ENCODE assay signal across 25 cellular contexts in genomic region chr2:31067259-31067658, GRCh38.
A peak's percentile ranks its signal among the peaks of the same experiment; 100 is the strongest.
DNase-seq lines count a peak whose midpoint lies in the region; ATAC-seq and TF ChIP-seq lines count a peak whose summit lies in the region.
"Had no signal": no experiment of that assay in that cellular context is flagged by ENCODE, and none has a peak within 500 bp of the region (broad histone marks: within the 10 kb centered on the region; RNA-seq: fewer than 3 reads in every experiment).

No MANE protein-coding gene starts in this region.

- H3K36me3 Mint-ChIP-seq in GM23338 (ENCODE audit: low read depth) (no peaks in the 10 kb centered on the region), WTC11 (no peaks in the 10 kb centered on the region)
- H3K36me3 Mint-ChIP-seq: activated naive CD8-positive, alpha-beta T cell treated with anti-CD3 and anti-CD28 coated beads for 36 hours; CD14-positive monocyte had no signal

- H3K27me3 Mint-ChIP-seq in GM23338 (ENCODE audit: insufficient read depth, low read depth, poor library complexity) (peaks cover 1% of the 10 kb centered on the region), WTC11 (ENCODE audit: low read depth) (no peaks in the 10 kb centered on the region)
- H3K27me3 Mint-ChIP-seq: activated naive CD8-positive, alpha-beta T cell treated with anti-CD3 and anti-CD28 coated beads for 36 hours had no signal

- WGBS in testis, 2 donors, result 66 to 71% methylated on average over 2 to 8 of the region's 8 CpGs

- CTCF ChIA-PET in AG04449 (lab: Yijun Ruan, JAX), result interaction anchor here (1.0 kb wide), 1 partner anchor 266 kb away, joined by 3 read pairs; no protein-coding TSS in a partner anchor
- CTCF ChIA-PET in WTC11 (lab: Charles Lee), result interaction anchor here (0.7 to 1.8 kb wide), 7 partner anchors 12 to 356 kb away, joined by 3 to 11 read pairs (median 8); partner anchors contain the start of gene GALNT14

- ATAC-seq in GM23338 (peak; percentile 26; the same call in 1 of the 3 replicates), WTC11 (peak; percentile 53), foreskin keratinocyte (no peak)
- ATAC-seq: esophagus mucosa had no signal

- no peaks in the 10 kb centered on the region for H3K9me2 ChIP-seq in GM23338 (ENCODE audit: insufficient read depth)

- POLR2A ChIA-PET in AG04449 (lab: Yijun Ruan, JAX) (no interaction called here), WTC11 (lab: Charles Lee) (no interaction called here)

- intact Hi-C loops in ascending aorta (cut with DNase I) (no loop called here), testis (cut with DNase I; ENCODE audit: low total_unique reads) (no loop called here)

- H3K9me3 ChIP-seq in ascending aorta (no peaks in the 10 kb centered on the region), testis (no peaks in the 10 kb centered on the region)
- H3K9me3 ChIP-seq: neutrophil, Peyer's patch, tibial nerve had no signal

- no peak overlapping the region for H2AFZ ChIP-seq in GM23338
- H2AFZ ChIP-seq: GM23248 had no signal

- H3K27ac Mint-ChIP-seq in GM23338 (no peak overlapping the region), WTC11 (no peak overlapping the region)
- H3K27ac Mint-ChIP-seq: activated CD4-positive, alpha-beta T cell treated with anti-CD3 and anti-CD28 coated beads, Interleukin-2, amount 10 ng/mL, durations not matched to agents 7 days and 5 days; activated naive CD8-positive, alpha-beta T cell treated with anti-CD3 and anti-CD28 coated beads for 36 hours; CD14-positive monocyte; HFFc6 had no signal

- no peaks in the 10 kb centered on the region for H3K79me2 ChIP-seq in GM23338 (replicated peaks; ENCODE audit: insufficient read depth)

- no peak overlapping the region for H3K27ac ChIP-seq in GM23338 (ENCODE audit: low read depth)
- no peak overlapping the region for H3K27ac ChIP-seq in foreskin keratinocyte
- H3K27ac ChIP-seq in ascending aorta, result no peak overlapping the region
- H3K27ac ChIP-seq in testis, result no peak overlapping the region
- H3K27ac ChIP-seq: GM23248, neutrophil, Peyer's patch, tibial nerve had no signal

- H3K36me3 ChIP-seq in GM23338 (ENCODE audit: insufficient read depth) (no peaks in the 10 kb centered on the region), ascending aorta (no peaks in the 10 kb centered on the region), testis (ENCODE audit: low read depth, missing control alignments) (no peaks in the 10 kb centered on the region)
- H3K36me3 ChIP-seq: neutrophil, Peyer's patch, tibial nerve had no signal

- H3F3A ChIP-seq in GM23338 (replicated peaks; ENCODE audit: low read depth), result no peaks in the 10 kb centered on the region

- no peaks in the 10 kb centered on the region; the same call in 1 of the 2 replicates for H3K4me1 ChIP-seq in GM23338 (ENCODE audit: insufficient read depth)
- peaks cover 8% of the 10 kb centered on the region for H3K4me1 ChIP-seq in foreskin keratinocyte
- H3K4me1 ChIP-seq in ascending aorta, result no peaks in the 10 kb centered on the region
- H3K4me1 ChIP-seq in testis, result no peaks in the 10 kb centered on the region
- H3K4me1 ChIP-seq: Peyer's patch, tibial nerve had no signal

- H3K27me3 ChIP-seq in GM23338 (ENCODE audit: insufficient read depth), result no peaks in the 10 kb centered on the region
- H3K27me3 ChIP-seq in foreskin keratinocyte, result no peaks in the 10 kb centered on the region
- no peaks in the 10 kb centered on the region for H3K27me3 ChIP-seq in ascending aorta
- H3K27me3 ChIP-seq in testis, result no peaks in the 10 kb centered on the region
- H3K27me3 ChIP-seq: neutrophil, Peyer's patch, tibial nerve had no signal

- H3K4me1 Mint-ChIP-seq in GM23338, result peaks cover 9% of the 10 kb centered on the region; the same call in 1 of the 3 replicates
- H3K4me1 Mint-ChIP-seq in WTC11, result peaks cover 14% of the 10 kb centered on the region
- H3K4me1 Mint-ChIP-seq: activated CD4-positive, alpha-beta T cell treated with anti-CD3 and anti-CD28 coated beads, Interleukin-2, amount 10 ng/mL, durations not matched to agents 7 days and 5 days; activated naive CD8-positive, alpha-beta T cell treated with anti-CD3 and anti-CD28 coated beads for 36 hours had no signal

- H3K4me3 ChIP-seq in AG04449 (ENCODE audit: low read depth, low read length) (no peak overlapping the region), GM23338 (no peak overlapping the region), ascending aorta (no peak overlapping the region), testis (no peak overlapping the region)
- H3K4me3 ChIP-seq: GM23248, Peyer's patch, tibial nerve had no signal

- H3K4me3 Mint-ChIP-seq in GM23338 (no peak overlapping the region), WTC11 (no peak overlapping the region)
- H3K4me3 Mint-ChIP-seq: activated CD4-positive, alpha-beta T cell treated with anti-CD3 and anti-CD28 coated beads, Interleukin-2, amount 10 ng/mL, durations not matched to agents 7 days and 5 days; activated naive CD8-positive, alpha-beta T cell treated with anti-CD3 and anti-CD28 coated beads for 36 hours; CD14-positive monocyte; HFFc6 had no signal

- TF ChIP-seq CTCF in AG04449 (IDR thresholded peaks at IDR 0.05; ENCODE audit: insufficient read depth, low read length, missing control alignments), result peak; percentile 3
- TF ChIP-seq CTCF in GM23338 (conservative IDR thresholded peaks at IDR 0.05; ENCODE audit: low read depth in 2 of 2), result peak in 1 of 2 experiments; percentile 43; a peak in 2 of 4 replicates
- no peak for TF ChIP-seq CTCF in WTC11 (IDR thresholded peaks at IDR 0.05)
- peak; percentile 43 for TF ChIP-seq CTCF in foreskin keratinocyte (conservative IDR thresholded peaks at IDR 0.05)
- TF ChIP-seq CTCF in ascending aorta (IDR thresholded peaks at IDR 0.05), result no peak
- TF ChIP-seq CTCF in testis (IDR thresholded peaks at IDR 0.05), result no peak

- no peak for TF ChIP-seq POLR2A in testis (IDR thresholded peaks at IDR 0.05)

- peaks cover 5% of the 10 kb centered on the region; the same call in 1 of the 3 replicates for H3K9me3 Mint-ChIP-seq in GM23338
- peaks cover 8% of the 10 kb centered on the region for H3K9me3 Mint-ChIP-seq in WTC11
- H3K9me3 Mint-ChIP-seq: activated CD4-positive, alpha-beta T cell treated with anti-CD3 and anti-CD28 coated beads, Interleukin-2, amount 10 ng/mL, durations not matched to agents 7 days and 5 days; activated naive CD8-positive, alpha-beta T cell treated with anti-CD3 and anti-CD28 coated beads for 36 hours had no signal

- no peak overlapping the region for H3K4me2 ChIP-seq in GM23338

- H4K20me1 ChIP-seq in GM23338 (replicated peaks; ENCODE audit: insufficient read depth), result no peaks in the 10 kb centered on the region; the same call in 1 of the 2 replicates

- DNase-seq in AG04449 (ENCODE audit: low read depth, low spot score), result no peak
- no peak for DNase-seq in GM23338 (ENCODE audit: low spot score)
- peak; percentile 19 for DNase-seq in WTC11 (ENCODE audit: low spot score)
- no peak for DNase-seq in foreskin keratinocyte
- DNase-seq in LoVo (ENCODE audit: low spot score), result no peak
- no peak for DNase-seq in ascending aorta (ENCODE audit: low spot score in 2 of 2)
- no peak for DNase-seq in testis
- DNase-seq in DMS53 treated with DMSO at 0.1 percent for 48 hours (lab: John Stamatoyannopoulos, UW; ENCODE audit: unreplicated experiment), result no peak
- DNase-seq: activated CD4-positive, alpha-beta T cell treated with anti-CD3 and anti-CD28 coated beads, Interleukin-2, amount 10 ng/mL, durations not matched to agents 7 days and 5 days; activated effector memory CD4-positive, alpha-beta T cell treated with anti-CD3 and anti-CD28 coated beads, Interleukin-2, amount 50 U/mL, for 16 hours; activated naive CD8-positive, alpha-beta T cell treated with anti-CD3 and anti-CD28 coated beads for 36 hours; activated T-cell treated with anti-CD3 and anti-CD28 coated beads, Interleukin-2, amount 50 U/mL, for 1 hour; DND-41; GM23248; HFFc6; NCI-H1092; NCI-H1694 treated with DMSO at 0.1 percent for 48 hours; NCI-H524 treated with DMSO at 0.1 percent for 48 hours; Peyer's patch; SIG-M5; stimulated activated CD4-positive, alpha-beta T cell treated with anti-CD3 and anti-CD28 coated beads, Interleukin-4, amount 100 ng/mL, for 24 hours had no signal

TF ChIP-seq in WTC11, 78 proteins besides CTCF, POLR2A, EP300 and RAD21 (continues in another document):
- TF ChIP-seq KAT7 (CRISPR knock-in tag; IDR thresholded peaks at IDR 0.05; ENCODE audit: borderline replicate concordance) (no peak), TEAD1 (CRISPR knock-in tag; IDR thresholded peaks at IDR 0.05) (no peak), AFF4 (CRISPR knock-in tag; IDR thresholded peaks at IDR 0.05; ENCODE audit: borderline replicate concordance) (no peak), ZBTB21 (CRISPR knock-in tag; IDR thresholded peaks at IDR 0.05; ENCODE audit: borderline replicate concordance) (no peak), RELA (CRISPR knock-in tag; IDR thresholded peaks at IDR 0.05; ENCODE audit: borderline replicate concordance) (no peak)

Comparison
In these comparisons a context has a peak if more than half of its experiments do, and no peak if none do; other contexts are left out.
1. CTCF ChIP-seq: peak in AG04449 (single experiment) and foreskin keratinocyte (single experiment); none in WTC11 (single experiment), ascending aorta (0 of 3) and testis (0 of 3).